9 cellular contexts compared by ENCODE assay signal in the genomic region with DNA sequence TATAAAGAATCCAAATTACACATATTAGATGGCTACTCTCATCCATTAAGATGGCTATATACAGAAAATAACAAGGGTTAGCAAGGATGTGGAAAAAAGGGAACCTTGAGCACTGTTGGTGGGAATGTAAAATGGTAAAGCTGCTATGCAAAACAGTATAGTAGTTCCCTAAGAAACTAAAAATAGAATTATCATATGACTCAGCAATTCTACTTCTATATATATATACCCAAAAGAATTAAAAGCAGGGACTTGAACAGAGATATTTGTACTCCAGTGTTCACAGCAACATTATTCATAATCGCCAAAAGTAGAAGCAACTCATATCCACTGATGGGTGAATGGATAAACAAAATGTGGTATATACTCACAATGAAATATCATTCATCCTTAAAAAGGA.
"Had no signal": no experiment of that assay in that cellular context is flagged by ENCODE, and none has a peak within 500 bp of the region (broad histone marks: within the 10 kb centered on the region; RNA-seq: fewer than 3 reads in every experiment).

No MANE protein-coding gene starts in this region.

- H3K9ac ChIP-seq: KMS-11 had no signal

- H2AFZ ChIP-seq: GM23338 had no signal

- ATAC-seq: GM23338 had no signal

- H3K27ac ChIP-seq: KMS-11 had no signal

- H3K4me2 ChIP-seq: GM23338, KMS-11 had no signal

- DNase-seq: H9, HCEC 1CT, Karpas-422, KBM-7 had no signal

- H3K4me3 ChIP-seq: GM23338 had no signal

- FAIRE-seq: H1, H54, HTR-8/SVneo had no signal
